Comparison of ENCODE assay signal across 25 cellular contexts in the genomic region with DNA sequence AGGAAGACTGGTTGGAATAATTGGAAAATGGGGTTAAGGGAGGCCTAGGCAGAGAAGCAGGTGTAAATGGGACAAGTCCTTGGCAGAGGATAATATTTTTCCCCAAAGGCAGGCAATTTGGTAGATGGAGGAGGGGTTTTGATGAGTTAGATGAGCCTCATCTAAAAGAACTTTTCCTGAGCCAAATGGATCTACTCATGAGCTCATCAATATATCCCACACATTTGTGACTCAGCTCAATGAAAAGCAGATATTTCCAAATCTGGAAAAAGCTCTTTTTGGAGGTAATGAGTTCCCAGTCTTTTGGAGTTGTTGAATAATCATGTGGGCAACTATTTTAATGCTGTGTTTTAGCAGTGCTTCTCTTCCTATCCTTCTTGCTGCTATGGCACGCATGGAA.
"Had no signal": no experiment of that assay in that cellular context is flagged by ENCODE, and none has a peak within 500 bp of the region (broad histone marks: within the 10 kb centered on the region; RNA-seq: fewer than 3 reads in every experiment).

No MANE protein-coding gene starts in this region.

- H3K4me1 ChIP-seq: lower lobe of right lung, prostate gland had no signal

- ATAC-seq: activated CD4-positive, alpha-beta T cell treated with anti-CD3 and anti-CD28 coated beads for 36 hours; activated T-cell treated with anti-CD3 and anti-CD28 coated beads, Interleukin-2, amount 50 U/mL, for 4 hours; left lobe of liver; lower lobe of right lung; natural killer cell had no signal

- H3K27ac Mint-ChIP-seq: activated CD4-positive, alpha-beta T cell treated with anti-CD3 and anti-CD28 coated beads for 36 hours; activated naive CD8-positive, alpha-beta T cell treated with anti-CD3 and anti-CD28 coated beads for 36 hours; endodermal cell; natural killer cell had no signal

- FAIRE-seq: bronchial epithelial cell had no signal

- H3K9me3 Mint-ChIP-seq: activated naive CD8-positive, alpha-beta T cell treated with anti-CD3 and anti-CD28 coated beads for 36 hours; activated T-cell treated with anti-CD3 and anti-CD28 coated beads, Interleukin-2, amount 50 U/mL, for 4 hours; endodermal cell; natural killer cell had no signal

- H3K36me3 ChIP-seq: esophagus squamous epithelium, lower lobe of right lung, ovary, prostate gland, spleen, thoracic aorta, upper lobe of left lung had no signal

- H3K27ac ChIP-seq: esophagus squamous epithelium, lower lobe of right lung, ovary, prostate gland, thoracic aorta, upper lobe of left lung, VCaP had no signal

- H3K4me1 Mint-ChIP-seq: activated CD4-positive, alpha-beta T cell treated with anti-CD3 and anti-CD28 coated beads for 36 hours; activated naive CD8-positive, alpha-beta T cell treated with anti-CD3 and anti-CD28 coated beads for 36 hours; natural killer cell had no signal

- H3K4me3 ChIP-seq: esophagus squamous epithelium, lower lobe of right lung, ovary, prostate gland, spleen, thoracic aorta, upper lobe of left lung had no signal

- H3K27me3 ChIP-seq: esophagus squamous epithelium, ovary, spleen, upper lobe of left lung had no signal

- DNase-seq: activated CD4-positive, alpha-beta T cell treated with anti-CD3 and anti-CD28 coated beads for 36 hours; activated CD4-positive, alpha-beta T cell treated with anti-CD3 and anti-CD28 coated beads, Interleukin-2, amount 50 U/mL, for 4 hours; activated CD8-positive, alpha-beta memory T cell treated with anti-CD3 and anti-CD28 coated beads for 24 hours; activated CD8-positive, alpha-beta memory T cell treated with anti-CD3 and anti-CD28 coated beads, Interleukin-2, amount 50 U/mL, for 4 hours; activated naive CD4-positive, alpha-beta T cell treated with Interleukin-2 at 50 U/mL for 16 hours; activated naive CD8-positive, alpha-beta T cell treated with anti-CD3 and anti-CD28 coated beads for 36 hours; activated T-cell treated with anti-CD3 and anti-CD28 coated beads, Interleukin-2, amount 50 U/mL, for 4 hours; amniotic stem cell; cerebellar nuclear complex; cortex of kidney; endodermal cell; esophagus squamous epithelium; foreskin melanocyte; lower lobe of right lung; natural killer cell; ovary; spleen; stimulated activated CD4-positive, alpha-beta T cell treated with anti-CD3 and anti-CD28 coated beads, Interleukin-4, amount 100 ng/mL, for 24 hours; stimulated activated naive CD4-positive, alpha-beta T cell treated with Interleukin-2 at 50 U/mL for 16 hours; upper lobe of left lung had no signal

- H3K36me3 Mint-ChIP-seq: activated naive CD8-positive, alpha-beta T cell treated with anti-CD3 and anti-CD28 coated beads for 36 hours; natural killer cell had no signal

- H3K4me3 Mint-ChIP-seq: activated CD4-positive, alpha-beta T cell treated with anti-CD3 and anti-CD28 coated beads for 36 hours; activated naive CD8-positive, alpha-beta T cell treated with anti-CD3 and anti-CD28 coated beads for 36 hours; activated T-cell treated with anti-CD3 and anti-CD28 coated beads, Interleukin-2, amount 50 U/mL, for 4 hours; endodermal cell; natural killer cell had no signal

- H3K9me3 ChIP-seq: esophagus squamous epithelium, lower lobe of right lung, ovary, prostate gland, spleen, thoracic aorta, upper lobe of left lung had no signal
